In the genomic region with DNA sequence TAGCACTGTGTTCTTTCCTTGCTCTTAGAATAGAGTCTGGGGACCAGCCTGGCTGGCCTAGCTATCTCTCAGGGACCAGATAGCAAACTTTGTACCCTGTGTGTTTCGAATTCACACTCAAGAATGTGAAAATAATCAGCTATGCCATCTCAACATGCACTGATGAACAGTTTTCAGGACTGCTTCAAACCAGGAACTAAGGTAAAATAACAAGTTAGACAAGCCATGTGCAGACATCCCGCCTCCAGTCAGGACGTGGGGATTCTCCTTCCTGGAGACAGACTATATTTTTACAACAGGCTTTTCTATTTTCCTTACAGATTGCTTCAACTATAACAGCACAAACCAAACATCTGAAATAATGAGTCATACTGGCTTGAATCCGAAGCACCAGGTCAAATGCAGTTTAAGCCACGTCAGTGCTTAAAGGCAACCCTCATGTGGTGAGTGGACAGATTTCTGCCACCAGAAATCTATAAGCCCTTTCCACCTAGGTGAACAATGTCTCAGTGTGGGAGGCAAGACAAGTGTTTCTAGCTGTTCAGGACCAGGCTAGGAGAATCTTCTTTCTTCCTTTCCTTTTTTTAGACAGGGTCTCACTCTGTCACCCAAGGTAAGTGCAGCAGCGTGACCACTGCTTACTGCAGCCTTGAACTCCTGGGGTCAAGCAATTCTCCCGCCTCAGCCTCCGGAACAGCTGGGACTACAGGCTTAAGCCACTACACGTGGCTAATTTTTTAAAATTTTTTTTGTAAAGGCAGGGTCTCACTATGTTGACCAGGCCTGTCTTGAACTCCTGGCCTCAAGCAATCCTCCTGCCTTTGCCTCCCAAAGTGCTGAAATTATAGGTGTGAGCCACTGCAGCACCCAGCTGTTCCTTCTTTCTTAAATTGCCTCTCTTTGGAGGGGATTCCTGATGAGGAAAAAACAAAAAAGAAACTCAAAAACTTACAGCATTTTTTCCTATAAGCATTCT, we compare ENCODE assay signal across 1 cellular context.
TF ChIP-seq lines count a peak whose summit lies in the region.

No MANE protein-coding gene starts in this region.

TF ChIP-seq in endothelial cell of umbilical vein, 7 proteins besides CTCF, POLR2A, EP300 and RAD21 (continued from another document):
- no peak for TF ChIP-seq EZH2 (IDR thresholded peaks at IDR 0.05; ENCODE audit: borderline replicate concordance, low read depth, low read length, severe bottlenecking)
- TF ChIP-seq, protein P1, sequence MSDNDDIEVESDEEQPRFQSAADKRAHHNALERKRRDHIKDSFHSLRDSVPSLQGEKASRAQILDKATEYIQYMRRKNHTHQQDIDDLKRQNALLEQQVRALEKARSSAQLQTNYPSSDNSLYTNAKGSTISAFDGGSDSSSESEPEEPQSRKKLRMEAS (IDR thresholded peaks at IDR 0.05; ENCODE audit: insufficient read depth, insufficient read length): peak; percentile 58
- TF ChIP-seq JUN (IDR thresholded peaks at IDR 0.05; ENCODE audit: borderline replicate concordance, insufficient read depth, insufficient read length, low read depth): peak; percentile 97
- TF ChIP-seq GATA2 (IDR thresholded peaks at IDR 0.05; ENCODE audit: insufficient read depth, insufficient read length, low read depth, low read length): no peak
- TF ChIP-seq POLR2AphosphoS5 (IDR thresholded peaks at IDR 0.05; ENCODE audit: insufficient read depth, low read depth, low read length): no peak
